ENCODE assay signal across 9 cellular contexts in genomic region chr7:74092964-74093339, GRCh38. TPM values are rescaled to one million over a fixed set of nuclear protein-coding genes. Genes with fewer than 3 reads are reported as not detected.
A peak's percentile ranks its signal among the peaks of the same experiment; 100 is the strongest.
DNase-seq lines count a peak whose midpoint lies in the region; ATAC-seq and TF ChIP-seq lines count a peak whose summit lies in the region.
"Had no signal": no experiment of that assay in that cellular context is flagged by ENCODE, and none has a peak within 500 bp of the region (broad histone marks: within the 10 kb centered on the region; RNA-seq: fewer than 3 reads in every experiment).

No MANE protein-coding gene starts in this region.

- peak overlapping the region; percentile 71 to 91 (median 82) for H3K27ac ChIP-seq in Peyer's patch
- H3K27ac ChIP-seq: 22Rv1 had no signal

- peaks cover 27 to 32% of the 10 kb centered on the region in 2 donors for H3K4me1 Mint-ChIP-seq in stimulated activated naive B cell treated with anti-CD40 and anti-IgM and Interleukin-4, amounts not matched to agents 10 μg/mL and 1 μg/mL and 100 μg/mL, for 72 hours

- peak; percentile 73 for ATAC-seq in HG02678 (IDR thresholded peaks at IDR 0.05; ENCODE audit: unreplicated experiment)
- ATAC-seq in stimulated activated naive B cell treated with anti-CD40 and anti-IgM and Interleukin-4, amounts not matched to agents 10 μg/mL and 1 μg/mL and 100 μg/mL, for 72 hours (replicated peaks), result peak; percentile 69 to 71

- H3K4me3 ChIP-seq in Peyer's patch, result peak overlapping the region; percentile 41 to 55 (median 51)

- no peaks in the 10 kb centered on the region for H3K9me3 Mint-ChIP-seq in stimulated activated naive B cell treated with anti-CD40 and anti-IgM and Interleukin-4, amounts not matched to agents 10 μg/mL and 1 μg/mL and 100 μg/mL, for 72 hours

- no peaks in the 10 kb centered on the region for H3K27me3 Mint-ChIP-seq in stimulated activated naive B cell treated with anti-CD40 and anti-IgM and Interleukin-4, amounts not matched to agents 10 μg/mL and 1 μg/mL and 100 μg/mL, for 72 hours

- intact Hi-C loops in head of caudate nucleus (cut with DNase I), result no loop called here

- no peak for TF ChIP-seq CTCF in Peyer's patch (IDR thresholded peaks at IDR 0.05)

- H3K4me3 Mint-ChIP-seq in stimulated activated naive B cell treated with anti-CD40 and anti-IgM and Interleukin-4, amounts not matched to agents 10 μg/mL and 1 μg/mL and 100 μg/mL, for 72 hours, result peak overlapping the region; percentile 90 to 94

- DNase-seq in DMS53 (lab: John Stamatoyannopoulos, UW) (peak; percentile 41), DMS53 treated with DMSO at 0.1 percent for 48 hours (lab: John Stamatoyannopoulos, UW; ENCODE audit: unreplicated experiment) (no peak), Peyer's patch (peak in 2 of 3 donors; percentile 76 to 78), head of caudate nucleus (peak in 37 of 42 donors; percentile 19 to 67 (median 49)), NCI-H2029 treated with DMSO at 0.1 percent for 48 hours (lab: John Stamatoyannopoulos, UW) (no peak)
- DNase-seq in stimulated activated naive B cell treated with anti-CD40 and anti-IgM and Interleukin-4, amounts not matched to agents 10 μg/mL and 1 μg/mL and 100 μg/mL, for 72 hours, result peak; percentile 59
- no peak for DNase-seq in stimulated activated CD4-positive, alpha-beta T cell treated with anti-CD3 and anti-CD28 coated beads, Interleukin-4, amount 100 ng/mL, for 1 hour

- peaks cover 0 to 31% (median 13%) of the 10 kb centered on the region in 4 donors for H3K4me1 ChIP-seq in Peyer's patch

- TF ChIP-seq POLR2A in Peyer's patch (IDR thresholded peaks at IDR 0.05), result no peak

- H3K27ac Mint-ChIP-seq in stimulated activated naive B cell treated with anti-CD40 and anti-IgM and Interleukin-4, amounts not matched to agents 10 μg/mL and 1 μg/mL and 100 μg/mL, for 72 hours, result peak overlapping the region; percentile 97

- H3K9me3 ChIP-seq in Peyer's patch, result no peaks in the 10 kb centered on the region

- H3K36me3 Mint-ChIP-seq in stimulated activated naive B cell treated with anti-CD40 and anti-IgM and Interleukin-4, amounts not matched to agents 10 μg/mL and 1 μg/mL and 100 μg/mL, for 72 hours, result peaks cover 26 to 33% of the 10 kb centered on the region in 2 donors

- H3K36me3 ChIP-seq in Peyer's patch, result no peaks in the 10 kb centered on the region

- no peaks in the 10 kb centered on the region for H3K27me3 ChIP-seq in Peyer's patch

RNA-seq across cellular contexts. Expression of gene LIMK1, which starts 9.3 kb away (rescaled TPM):
- total RNA-seq in Peyer's patch, result 10 to 100 TPM in 2 of 4 donors, 1 to 10 TPM in 2; 3.7 to 38.0 (median 11.7) TPM

Comparison
In these comparisons a context has a peak if more than half of its experiments do, and no peak if none do; other contexts are left out.
1. DNase-seq: peak in DMS53 (single experiment), Peyer's patch (2 of 3), head of caudate nucleus (37 of 42) and stimulated activated naive B cell treated with anti-CD40 and anti-IgM and Interleukin-4, amounts not matched to agents 10 μg/mL and 1 μg/mL and 100 μg/mL, for 72 hours (single experiment); none in DMS53 treated with DMSO at 0.1 percent for 48 hours (single experiment), NCI-H2029 treated with DMSO at 0.1 percent for 48 hours (single experiment) and stimulated activated CD4-positive, alpha-beta T cell treated with anti-CD3 and anti-CD28 coated beads, Interleukin-4, amount 100 ng/mL, for 1 hour (single experiment).